8 cellular contexts compared by ENCODE assay signal in the genomic region with DNA sequence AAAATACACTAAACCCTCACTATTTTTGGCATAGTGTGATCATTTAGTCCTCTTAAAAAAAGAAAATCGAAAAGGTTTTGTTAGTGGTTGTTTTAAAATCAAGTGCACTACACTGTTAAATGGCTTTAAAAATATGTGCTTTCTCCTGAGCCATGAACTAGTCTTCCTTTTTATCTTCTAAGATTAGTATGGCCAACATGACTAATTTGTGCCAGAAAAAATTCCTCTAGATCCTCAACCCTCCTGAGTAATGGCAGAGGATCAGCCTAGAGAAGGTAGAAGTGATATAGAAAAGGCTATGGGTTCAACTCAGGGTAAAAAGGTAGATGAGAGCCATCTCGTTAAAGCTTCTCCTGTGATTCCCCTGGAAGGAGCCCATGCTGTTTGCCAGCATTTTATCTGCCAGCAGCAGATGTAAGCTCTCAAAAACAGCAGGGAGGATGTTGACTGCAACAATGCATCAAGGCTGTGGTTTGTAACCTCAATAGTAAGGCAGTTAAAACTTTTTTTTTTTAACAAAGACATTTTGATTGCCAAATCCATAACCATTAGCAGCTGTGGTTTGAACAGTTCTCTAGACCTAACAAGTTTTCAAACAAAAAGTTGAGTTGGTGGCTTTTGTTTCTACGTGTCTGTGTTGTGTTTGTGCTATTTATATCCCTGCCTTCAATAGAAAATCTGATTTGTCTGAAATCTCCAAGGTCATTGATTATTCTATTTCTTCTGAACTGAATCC. TPM values are rescaled to one million over a fixed set of nuclear protein-coding genes. Genes with fewer than 3 reads are reported as not detected.
DNase-seq lines count a peak whose midpoint lies in the region; ATAC-seq and TF ChIP-seq lines count a peak whose summit lies in the region.

No MANE protein-coding gene starts in this region.

- H3K27ac ChIP-seq in colonic mucosa (peak overlapping the region; percentile 33), muscle layer of duodenum (ENCODE audit: low read length) (peak overlapping the region; percentile 8)

- no peaks in the 10 kb centered on the region for H3K9me3 ChIP-seq in colonic mucosa
- H3K9me3 ChIP-seq in muscle layer of duodenum (ENCODE audit: control insufficient read depth in 1 of 2, low read length in 2 of 2) = no peaks in the 10 kb centered on the region

- H3K36me3 ChIP-seq in colonic mucosa (no peaks in the 10 kb centered on the region), muscle layer of duodenum (ENCODE audit: control insufficient read depth in 1 of 2, insufficient read depth in 2 of 2, low read length in 2 of 2) (peaks cover 12 to 16% of the 10 kb centered on the region in 2 donors)

- no peak for TF ChIP-seq CTCF in colonic mucosa (IDR thresholded peaks at IDR 0.05)

- no peak for ATAC-seq in GM21786 (IDR thresholded peaks at IDR 0.05; ENCODE audit: unreplicated experiment)

- H3K27me3 ChIP-seq in colonic mucosa (no peaks in the 10 kb centered on the region), muscle layer of duodenum (ENCODE audit: low read depth, low read length) (no peaks in the 10 kb centered on the region)

- H3K4me3 ChIP-seq in colonic mucosa (no peak overlapping the region), muscle layer of duodenum (ENCODE audit: low read depth in 1 of 2, low read length in 2 of 2) (no peak overlapping the region)

- DNase-seq in G401 (ENCODE audit: low spot score) (peak; percentile 45), M059J (ENCODE audit: low read depth) (peak; percentile 69), T-helper 2 cell (peak in 3 of 5 experiments; percentile 12 to 95 (median 69)), colonic mucosa (peak; percentile 20), putamen (ENCODE audit: low spot score) (no peak), DMS53 (lab: John Stamatoyannopoulos, UW) (no peak)

- no peak overlapping the region for H3K9ac ChIP-seq in colonic mucosa (ENCODE audit: low read depth in 2 of 2, low read length in 2 of 2)

- in situ Hi-C loops in G401 (cut with HindIII; ENCODE audit: low sequenced_read_pairs) = loop anchor here (10.0 kb wide), 1 partner anchor 235 kb away; no protein-coding TSS in a partner anchor

- H3K4me1 ChIP-seq in colonic mucosa (no peaks in the 10 kb centered on the region), muscle layer of duodenum (ENCODE audit: control insufficient read depth in 1 of 2, insufficient read depth in 2 of 2, low read length in 2 of 2) (peaks cover 0 to 3% of the 10 kb centered on the region in 2 donors)

- intact Hi-C loops in colonic mucosa (cut with DNase I) = loop anchor here (10.0 kb wide), 2 partner anchors 225 to 255 kb away; no protein-coding TSS in a partner anchor

RNA-seq across cellular contexts. Expression of a gene that starts 30.2 kb away (rescaled TPM):
- total RNA-seq in G401 (2014; rRNA removed; shearing (Covaris generic)) = 11.6 and 17.0 TPM in 2 replicates
- 10.6 and 18.1 TPM in 2 replicates for total RNA-seq in M059J (2014; rRNA removed; shearing (Covaris generic))
- 10 to 100 TPM; 24.5 to 24.8 TPM for total RNA-seq in colonic mucosa

RNA-seq across cellular contexts. Expression of a gene that starts 42.5 kb away (rescaled TPM):
- 23.6 and 25.7 TPM in 2 replicates for total RNA-seq in G401 (2014; rRNA removed; shearing (Covaris generic))
- total RNA-seq in M059J (2014; rRNA removed; shearing (Covaris generic)) = 10.5 and 10.6 TPM in 2 replicates
- total RNA-seq in colonic mucosa = 10 to 100 TPM; 28.0 to 32.4 TPM

RNA-seq across cellular contexts. Expression of a gene that starts 48.9 kb away (rescaled TPM):
- 50.8 and 138 TPM in 2 replicates for total RNA-seq in G401 (2014; rRNA removed; shearing (Covaris generic))
- total RNA-seq in M059J (2014; rRNA removed; shearing (Covaris generic)) = 90.7 and 163 TPM in 2 replicates
- 10 to 100 TPM; 11.8 to 40.4 TPM for total RNA-seq in colonic mucosa

Comparison
In these comparisons a context has a peak if more than half of its experiments do, and no peak if none do; other contexts are left out.
1. DNase-seq: peak in G401 (single experiment), M059J (single experiment), T-helper 2 cell (3 of 5) and colonic mucosa (single experiment); none in putamen (single experiment) and DMS53 (single experiment).